In genomic region chr6:169452117-169452868, GRCh38 we compare ENCODE assay signal across 11 cellular contexts.
DNase-seq lines count a peak whose midpoint lies in the region; ATAC-seq, FAIRE-seq and TF ChIP-seq lines count a peak whose summit lies in the region.
"Had no signal": no experiment of that assay in that cellular context is flagged by ENCODE, and none has a peak within 500 bp of the region (broad histone marks: within the 10 kb centered on the region; RNA-seq: fewer than 3 reads in every experiment).

No MANE protein-coding gene starts in this region.

- H3K4me1 Mint-ChIP-seq in activated T-helper 17 cell treated with anti-CD3 and anti-CD28 coated beads, Interleukin-2, amount 50 U/mL, for 72 hours: no peaks in the 10 kb centered on the region
- H3K4me1 Mint-ChIP-seq: central memory CD8-positive, alpha-beta T cell had no signal

- H3K9me3 Mint-ChIP-seq in activated T-helper 17 cell treated with anti-CD3 and anti-CD28 coated beads, Interleukin-2, amount 50 U/mL, for 72 hours: no peaks in the 10 kb centered on the region
- H3K9me3 Mint-ChIP-seq: central memory CD8-positive, alpha-beta T cell had no signal

- H3K27ac Mint-ChIP-seq in activated T-helper 17 cell treated with anti-CD3 and anti-CD28 coated beads, Interleukin-2, amount 50 U/mL, for 72 hours: no peak overlapping the region

- DNase-seq in NCI-H524 (lab: John Stamatoyannopoulos, UW): peak; percentile 79 to 80
- DNase-seq in NCI-H524 treated with DMSO at 0.1 percent for 48 hours (lab: John Stamatoyannopoulos, UW): no peak
- DNase-seq in epithelial cell of esophagus (ENCODE audit: low read depth): peak; percentile 84
- peak; percentile 92 to 95 for DNase-seq in uterus
- no peak for DNase-seq in HTR-8/SVneo (ENCODE audit: insufficient read length, low spot score)
- DNase-seq: ACHN had no signal

- intact Hi-C loops in uterus (cut with DNase I; ENCODE audit: low total_unique reads): no loop called here

- no peak for ATAC-seq in activated T-helper 17 cell treated with anti-CD3 and anti-CD28 coated beads, Interleukin-2, amount 50 U/mL, for 72 hours (replicated peaks)
- ATAC-seq in GM18520 (IDR thresholded peaks at IDR 0.05; ENCODE audit: unreplicated experiment): no peak

- no peaks in the 10 kb centered on the region for H3K9me3 ChIP-seq in muscle layer of duodenum (ENCODE audit: control insufficient read depth in 1 of 2, low read length in 2 of 2)
- no peaks in the 10 kb centered on the region for H3K9me3 ChIP-seq in uterus

- H3K4me3 ChIP-seq in epithelial cell of esophagus (ENCODE audit: low read length): peak overlapping the region; percentile 31
- H3K4me3 ChIP-seq in muscle layer of duodenum (ENCODE audit: low read depth in 1 of 2, low read length in 2 of 2): peak overlapping the region; percentile 46 to 48
- H3K4me3 ChIP-seq in uterus: peak overlapping the region; percentile 18 to 29

- no peaks in the 10 kb centered on the region for H3K36me3 Mint-ChIP-seq in activated T-helper 17 cell treated with anti-CD3 and anti-CD28 coated beads, Interleukin-2, amount 50 U/mL, for 72 hours (ENCODE audit: low read depth)

- peaks cover 0 to 6% of the 10 kb centered on the region in 2 donors for H3K4me1 ChIP-seq in muscle layer of duodenum (ENCODE audit: control insufficient read depth in 1 of 2, insufficient read depth in 2 of 2, low read length in 2 of 2)
- H3K4me1 ChIP-seq in uterus: peaks cover 0 to 12% of the 10 kb centered on the region in 2 donors
- H3K4me1 ChIP-seq: parathyroid adenoma had no signal

- peak overlapping the region; percentile 81 for H3K27ac ChIP-seq in muscle layer of duodenum (ENCODE audit: low read length)
- peak overlapping the region; percentile 93 for H3K27ac ChIP-seq in uterus
- H3K27ac ChIP-seq: parathyroid adenoma had no signal

- peaks cover 0 to 5% of the 10 kb centered on the region in 2 donors for H3K36me3 ChIP-seq in muscle layer of duodenum (ENCODE audit: control insufficient read depth in 1 of 2, insufficient read depth in 2 of 2, low read length in 2 of 2)
- no peaks in the 10 kb centered on the region for H3K36me3 ChIP-seq in uterus

- H3K4me3 Mint-ChIP-seq in activated T-helper 17 cell treated with anti-CD3 and anti-CD28 coated beads, Interleukin-2, amount 50 U/mL, for 72 hours: no peak overlapping the region
- H3K4me3 Mint-ChIP-seq: central memory CD8-positive, alpha-beta T cell had no signal

- peak; percentile 20 to 32 for TF ChIP-seq POLR2A in uterus (IDR thresholded peaks at IDR 0.05)

- H3K27me3 ChIP-seq in muscle layer of duodenum (ENCODE audit: low read depth, low read length) (no peaks in the 10 kb centered on the region), uterus (no peaks in the 10 kb centered on the region)

- H3K27me3 Mint-ChIP-seq in activated T-helper 17 cell treated with anti-CD3 and anti-CD28 coated beads, Interleukin-2, amount 50 U/mL, for 72 hours: no peaks in the 10 kb centered on the region

- no peak for TF ChIP-seq CTCF in epithelial cell of esophagus (IDR thresholded peaks at IDR 0.05; ENCODE audit: insufficient read depth, low read depth, low read length, missing control alignments)
- no peak for TF ChIP-seq CTCF in uterus (IDR thresholded peaks at IDR 0.05)

- FAIRE-seq in HTR-8/SVneo (lab: Jason Lieb, UNC): no peak

Comparison
In these comparisons a context has a peak if more than half of its experiments do, and no peak if none do; other contexts are left out.
1. DNase-seq: peak in NCI-H524 (2 of 2), epithelial cell of esophagus (single experiment) and uterus (2 of 2); none in NCI-H524 treated with DMSO at 0.1 percent for 48 hours (single experiment) and HTR-8/SVneo (single experiment).
2. Peak in every context shown above with its lines, with median percentiles within 50 percentile points of each other: H3K4me3 ChIP-seq.